Comparison of ENCODE assay signal across 13 cellular contexts in the genomic region with DNA sequence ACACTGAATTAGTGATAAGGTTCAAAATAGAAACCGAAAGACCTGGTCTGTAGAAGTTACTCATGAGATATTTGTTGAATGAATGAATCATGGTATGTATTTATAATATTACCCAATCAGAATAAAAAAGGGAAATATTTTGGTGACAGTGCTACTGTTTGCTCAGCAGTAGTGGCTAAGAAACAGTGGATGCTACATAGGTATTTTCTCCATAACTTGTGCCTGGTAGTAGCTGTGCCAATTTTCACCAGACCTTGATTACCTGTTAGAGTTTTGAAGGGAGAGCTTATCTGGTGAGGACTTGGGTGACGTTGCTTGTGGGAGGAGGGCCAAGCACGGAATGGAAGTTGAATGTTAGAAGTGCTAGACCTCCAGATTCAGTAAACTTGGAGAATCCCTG. TPM values are rescaled to one million over a fixed set of nuclear protein-coding genes. Genes with fewer than 3 reads are reported as not detected.
DNase-seq lines count a peak whose midpoint lies in the region; ATAC-seq, FAIRE-seq and TF ChIP-seq lines count a peak whose summit lies in the region.
"Had no signal": no experiment of that assay in that cellular context is flagged by ENCODE, and none has a peak within 500 bp of the region (broad histone marks: within the 10 kb centered on the region; RNA-seq: fewer than 3 reads in every experiment).

No MANE protein-coding gene starts in this region.

- no peaks in the 10 kb centered on the region for H3K9me3 ChIP-seq in liver (ENCODE audit: control insufficient read depth in 4 of 4, low read length in 3 of 4)
- no peaks in the 10 kb centered on the region for H3K9me3 ChIP-seq in HepG2 (ENCODE audit: low read length)
- H3K9me3 ChIP-seq in lower lobe of right lung = no peaks in the 10 kb centered on the region
- H3K9me3 ChIP-seq: BLaER1 had no signal

- TF ChIP-seq EP300 in HepG2 (IDR thresholded peaks at IDR 0.05; ENCODE audit: low read depth in 2 of 2, low read length in 2 of 2) (no peak), HepG2 (CRISPR knock-in tag; IDR thresholded peaks at IDR 0.05; ENCODE audit: borderline replicate concordance) (no peak)

- no peaks in the 10 kb centered on the region for H4K20me1 ChIP-seq in HepG2 (ENCODE audit: insufficient read depth, low read length)

- H3K9ac ChIP-seq in liver (ENCODE audit: low read depth in 1 of 2, low read length in 2 of 2) = no peak overlapping the region
- H3K9ac ChIP-seq in HepG2 (ENCODE audit: insufficient read depth, low read depth, low read length) = no peak overlapping the region
- H3K9ac ChIP-seq: BLaER1 had no signal

- H3K27ac ChIP-seq in liver (ENCODE audit: low read depth in 1 of 2, low read length in 2 of 2) (peak overlapping the region; percentile 28 to 46), HepG2 (ENCODE audit: extremely low read length, insufficient read depth, low read length) (no peak overlapping the region), lower lobe of right lung (no peak overlapping the region)
- H3K27ac ChIP-seq: BLaER1, HL-60 had no signal

- peaks cover 73% of the 10 kb centered on the region for H3K79me2 ChIP-seq in HepG2 (ENCODE audit: insufficient read depth, low read length)

- CTCF ChIA-PET in HepG2 (lab: Yijun Ruan, JAX; ENCODE audit: low intra/inter-chr PET ratio, low total read pairs) = no interaction called here

- POLR2A ChIA-PET in HepG2 (lab: Yijun Ruan, JAX) = no interaction called here

- H3K4me3 ChIP-seq in liver (ENCODE audit: low read depth in 1 of 3, low read length in 3 of 3) (no peak overlapping the region), HepG2 (replicated peaks in 1 of 3; ENCODE audit: insufficient read depth in 1 of 3, low read depth in 2 of 3, low read length in 3 of 3) (no peak overlapping the region), lower lobe of right lung (no peak overlapping the region)
- H3K4me3 ChIP-seq: BLaER1 had no signal

- no peak for ATAC-seq in HepG2
- ATAC-seq in lower lobe of right lung = peak; percentile 25 to 79
- no peak for ATAC-seq in GM18873 (IDR thresholded peaks at IDR 0.05; ENCODE audit: low FRiP score, unreplicated experiment)

- 49% methylated on average over 3 of the region's 3 CpGs for WGBS in liver
- WGBS in HepG2 (ENCODE audit: low lambda C conversion rate) = 98% methylated on average over 3 of the region's 3 CpGs

- BruUV-seq in HepG2 (replicated peaks; lab: Mats Ljungman, UMichigan) = no TSS peak

- DNase-seq in HepG2 (ENCODE audit: low spot score) = no peak
- peak; percentile 67 for DNase-seq in amniotic epithelial cell (ENCODE audit: low read depth)
- DNase-seq in lower lobe of right lung = peak; percentile 34
- no peak for DNase-seq in medulla oblongata (ENCODE audit: extremely low spot score)
- DNase-seq in COR-L47 (lab: John Stamatoyannopoulos, UW) = no peak
- no peak for DNase-seq in hypothalamus (lab: John Stamatoyannopoulos, UW)
- DNase-seq: activated CD4-positive, alpha-beta T cell treated with anti-CD3 and anti-CD28 coated beads, Interleukin-2, amount 10 ng/mL, durations not matched to agents 24 days and 14 days; activated gamma-delta T cell treated with Interleukin-2 at 50 U/mL for 16 hours; mammary epithelial cell had no signal

- intact Hi-C loops in HepG2 (cut with micrococcal nuclease; ENCODE audit: unreplicated experiment) = no loop called here
- intact Hi-C loops in lower lobe of right lung (cut with DNase I) = no loop called here

- H3K4me2 ChIP-seq in HepG2 (ENCODE audit: low read depth, low read length) = no peak overlapping the region
- H3K4me2 ChIP-seq: BLaER1 had no signal

- TF ChIP-seq CTCF in liver (IDR thresholded peaks at IDR 0.05; ENCODE audit: low read depth, low read length, missing input control) = no peak
- no peak for TF ChIP-seq CTCF in HepG2 (CRISPR knock-in tag; IDR thresholded peaks at IDR 0.05)
- no peak for TF ChIP-seq CTCF in lower lobe of right lung (IDR thresholded peaks at IDR 0.05)

- no peak overlapping the region for H2AFZ ChIP-seq in HepG2 (ENCODE audit: low read length)

- TF ChIP-seq POLR2A in HepG2 (IDR thresholded peaks at IDR 0.05; ENCODE audit: insufficient read depth in 1 of 2, low read depth in 2 of 2, low read length in 2 of 2) = no peak

- no peak for FAIRE-seq in HepG2 (lab: Jason Lieb, UNC)

- in situ Hi-C loops in HepG2 (cut with HindIII; ENCODE audit: extremely low pct_ligation_motif_present, low pct_unique_long_range_greater_than_20kb) = no loop called here

- H3K36me3 ChIP-seq in liver (ENCODE audit: control insufficient read depth in 4 of 4, insufficient read depth in 3 of 4, low read depth in 1 of 4, low read length in 3 of 4) (peaks cover 0 to 3% (median 0%) of the 10 kb centered on the region in 4 donors), HepG2 (replicated peaks in 1 of 2; ENCODE audit: control insufficient read depth in 1 of 2, insufficient read depth in 2 of 2, low read length in 2 of 2) (peaks cover 9 to 36% of the 10 kb centered on the region in 2 experiments), lower lobe of right lung (peaks cover 37% of the 10 kb centered on the region)

- H3K27me3 ChIP-seq in liver (ENCODE audit: control insufficient read depth in 4 of 4, insufficient read depth in 4 of 4, low read length in 3 of 4) (no peaks in the 10 kb centered on the region), HepG2 (ENCODE audit: control insufficient read depth in 1 of 2, insufficient read depth in 2 of 2, low read length in 2 of 2) (no peaks in the 10 kb centered on the region), lower lobe of right lung (ENCODE audit: low read depth) (no peaks in the 10 kb centered on the region)
- H3K27me3 ChIP-seq: BLaER1 had no signal

- peaks cover 4 to 65% (median 37%) of the 10 kb centered on the region in 4 donors for H3K4me1 ChIP-seq in liver (ENCODE audit: control insufficient read depth in 4 of 4, insufficient read depth in 4 of 4, low read length in 3 of 4)
- H3K4me1 ChIP-seq in HepG2 (ENCODE audit: insufficient read depth, low read length) = peaks cover 30% of the 10 kb centered on the region
- peaks cover 79% of the 10 kb centered on the region for H3K4me1 ChIP-seq in lower lobe of right lung

- TF ChIP-seq RAD21 in liver (IDR thresholded peaks at IDR 0.05) (no peak), HepG2 (CRISPR knock-in tag; IDR thresholded peaks at IDR 0.05) (no peak)

TF ChIP-seq in liver, 16 proteins besides CTCF, POLR2A, EP300 and RAD21 (continues in another document):
- TF ChIP-seq TAF1 (conservative IDR thresholded peaks at IDR 0.05) (no peak), ATF3 (IDR thresholded peaks at IDR 0.05) (no peak), YY1 (IDR thresholded peaks at IDR 0.05) (no peak), MAX (IDR thresholded peaks at IDR 0.05) (no peak), HNF4A (conservative IDR thresholded peaks at IDR 0.05) (no peak), NR2F2 (IDR thresholded peaks at IDR 0.05) (no peak)

TF ChIP-seq in HepG2, 621 proteins besides CTCF, POLR2A, EP300 and RAD21:
- TF ChIP-seq NPAS2 (CRISPR knock-in tag; IDR thresholded peaks at IDR 0.05; ENCODE audit: borderline replicate concordance) = no peak
- no peak for TF ChIP-seq SMAD3 (CRISPR knock-in tag; IDR thresholded peaks at IDR 0.05)
- TF ChIP-seq ZNF850 (CRISPR knock-in tag; conservative IDR thresholded peaks at IDR 0.05) = no peak
- no peak for TF ChIP-seq ZNF841 (CRISPR knock-in tag; IDR thresholded peaks at IDR 0.05; ENCODE audit: borderline replicate concordance)
- TF ChIP-seq RBAK (CRISPR knock-in tag; IDR thresholded peaks at IDR 0.05) = no peak
- TF ChIP-seq, protein P1, sequence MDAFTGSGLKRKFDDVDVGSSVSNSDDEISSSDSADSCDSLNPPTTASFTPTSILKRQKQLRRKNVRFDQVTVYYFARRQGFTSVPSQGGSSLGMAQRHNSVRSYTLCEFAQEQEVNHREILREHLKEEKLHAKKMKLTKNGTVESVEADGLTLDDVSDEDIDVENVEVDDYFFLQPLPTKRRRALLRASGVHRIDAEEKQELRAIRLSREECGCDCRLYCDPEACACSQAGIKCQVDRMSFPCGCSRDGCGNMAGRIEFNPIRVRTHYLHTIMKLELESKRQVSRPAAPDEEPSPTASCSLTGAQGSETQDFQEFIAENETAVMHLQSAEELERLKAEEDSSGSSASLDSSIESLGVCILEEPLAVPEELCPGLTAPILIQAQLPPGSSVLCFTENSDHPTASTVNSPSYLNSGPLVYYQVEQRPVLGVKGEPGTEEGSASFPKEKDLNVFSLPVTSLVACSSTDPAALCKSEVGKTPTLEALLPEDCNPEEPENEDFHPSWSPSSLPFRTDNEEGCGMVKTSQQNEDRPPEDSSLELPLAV (CRISPR knock-in tag; conservative IDR thresholded peaks at IDR 0.05; ENCODE audit: low read depth) = no peak
- no peak for TF ChIP-seq ZNF703 (CRISPR knock-in tag; IDR thresholded peaks at IDR 0.05; ENCODE audit: borderline replicate concordance)

RNA-seq across cellular contexts. Expression of gene LIMD1, which starts 14.3 kb away (rescaled TPM):
- total RNA-seq in liver = 10 to 100 TPM; 16.2 to 23.3 TPM
- polyA plus RNA-seq in liver = 1 to 10 TPM; 7.8 to 8.1 TPM
- 11.1 and 13.0 TPM in 2 replicates for total RNA-seq in HepG2 (2016; rRNA removed; fragmentation: Illumina TruSeq; extraction: Trizol)
- total RNA-seq in HepG2 (2016; cell fraction: cytosol; rRNA removed; fragmentation: Illumina TruSeq; extraction: Trizol; ENCODE audit: low read depth) = 1.4 and 1.5 TPM in 2 replicates
- 9.8 and 12.1 TPM in 2 replicates for total RNA-seq in HepG2 (2016; cell fraction: insoluble cytoplasmic fraction; rRNA removed; fragmentation: Illumina TruSeq; extraction: Trizol)
- total RNA-seq in HepG2 (2016; cell fraction: membrane; rRNA removed; fragmentation: Illumina TruSeq; extraction: Trizol) = 5.3 and 6.4 TPM in 2 replicates
- total RNA-seq in HepG2 (2016; cell fraction: nucleus; rRNA removed; fragmentation: Illumina TruSeq; extraction: Trizol) = 11.9 and 15.6 TPM in 2 replicates
- polyA plus RNA-seq in HepG2 (2011; rRNA removed) = 16.4 and 18.7 TPM in 2 replicates
- 7.1 and 7.2 TPM in 2 replicates for polyA plus RNA-seq in HepG2 (2011; cell fraction: cytosol; rRNA removed)
- 42.2 and 53.6 TPM in 2 replicates for polyA plus RNA-seq in HepG2 (2011; cell fraction: nucleus; rRNA removed)
- 4.4 and 6.9 TPM in 2 replicates for polyA plus RNA-seq in HepG2 (2012)
- polyA plus RNA-seq in HepG2 (2016; cell fraction: cytosol; fragmentation: Illumina TruSeq; extraction: Trizol; ENCODE audit: low read depth) = 0.43 and 0.62 TPM in 2 replicates
- 5.8 and 6.2 TPM in 2 replicates for polyA plus RNA-seq in HepG2 (2016; cell fraction: insoluble cytoplasmic fraction; fragmentation: Illumina TruSeq; extraction: Trizol; ENCODE audit: low read depth)
- polyA plus RNA-seq in HepG2 (2016; cell fraction: membrane; fragmentation: Illumina TruSeq; extraction: Trizol; ENCODE audit: low read depth) = 1.7 TPM in 2 replicates
- 17.4 and 18.9 TPM in 2 replicates for polyA plus RNA-seq in HepG2 (2016; cell fraction: nucleus; fragmentation: Illumina TruSeq; extraction: Trizol; ENCODE audit: insufficient read depth, low read depth)
- 55.2 and 75.7 TPM in 2 replicates for polyA minus RNA-seq in HepG2 (2011; rRNA and poly(A)+ RNA removed; ENCODE audit: low replicate concordance)
- 11.3 and 16.1 TPM in 2 replicates for polyA minus RNA-seq in HepG2 (2011; cell fraction: cytosol; rRNA and poly(A)+ RNA removed)
- 27.0 and 32.6 TPM in 2 replicates for polyA minus RNA-seq in HepG2 (2011; cell fraction: nucleus; rRNA and poly(A)+ RNA removed)
- total RNA-seq in lower lobe of right lung = 80.6 TPM

Comparison
In these comparisons a context has a peak if more than half of its experiments do, and no peak if none do; other contexts are left out.
1. H3K27ac ChIP-seq: peak in liver (2 of 2); none in HepG2 (single experiment) and lower lobe of right lung (single experiment).
2. ATAC-seq: peak in lower lobe of right lung (2 of 2); none in HepG2 (single experiment) and GM18873 (single experiment).
3. DNase-seq: peak in amniotic epithelial cell (single experiment) and lower lobe of right lung (single experiment); none in HepG2 (single experiment), medulla oblongata (single experiment), COR-L47 (single experiment) and hypothalamus (0 of 51).